In genomic region chr11:12390687-12391110, GRCh38 we compare ENCODE assay signal across 13 cellular contexts. TPM values are rescaled to one million over a fixed set of nuclear protein-coding genes. Genes with fewer than 3 reads are reported as not detected.
DNase-seq lines count a peak whose midpoint lies in the region; ATAC-seq, FAIRE-seq and TF ChIP-seq lines count a peak whose summit lies in the region.
"Had no signal": no experiment of that assay in that cellular context is flagged by ENCODE, and none has a peak within 500 bp of the region (broad histone marks: within the 10 kb centered on the region; RNA-seq: fewer than 3 reads in every experiment).

No MANE protein-coding gene starts in this region.

- dilution Hi-C loops in keratinocyte (cut with MboI; ENCODE audit: extremely low pct_ligation_motif_present, low sequenced_read_pairs): no loop called here

- H3K4me2 ChIP-seq in keratinocyte (ENCODE audit: control insufficient read depth, extremely low read depth, insufficient read depth, low read depth, low read length): peak overlapping the region; percentile 5

- H3K4me3 ChIP-seq in RWPE2 (ENCODE audit: severe bottlenecking): no peak overlapping the region
- H3K4me3 ChIP-seq in keratinocyte (ENCODE audit: control insufficient read depth in 2 of 3, extremely low read depth in 1 of 3, insufficient read depth in 2 of 3, low read depth in 1 of 3, low read length in 3 of 3): no peak overlapping the region
- no peak overlapping the region for H3K4me3 ChIP-seq in thoracic aorta

- no peak overlapping the region for H3K27ac Mint-ChIP-seq in naive thymus-derived CD8-positive, alpha-beta T cell
- H3K27ac Mint-ChIP-seq: activated CD4-positive, alpha-beta T cell treated with anti-CD3 and anti-CD28 coated beads for 36 hours; CD4-positive, alpha-beta T cell had no signal

- DNase-seq in NCI-H1694 (lab: John Stamatoyannopoulos, UW): peak; percentile 55
- no peak for DNase-seq in RWPE2 (ENCODE audit: low spot score)
- no peak for DNase-seq in keratinocyte (ENCODE audit: low read depth, low spot score)
- no peak for DNase-seq in thoracic aorta (ENCODE audit: low spot score)
- DNase-seq in naive thymus-derived CD8-positive, alpha-beta T cell: no peak
- no peak for DNase-seq in DMS53 treated with DMSO at 0.1 percent for 48 hours (lab: John Stamatoyannopoulos, UW; ENCODE audit: unreplicated experiment)
- DNase-seq in AML-193 (lab: John Stamatoyannopoulos, UW): no peak
- DNase-seq: activated CD4-positive, alpha-beta T cell treated with anti-CD3 and anti-CD28 coated beads for 36 hours; activated T-cell treated with anti-CD3 and anti-CD28 coated beads, Interleukin-2, amount 50 U/mL, for 4 hours; CD4-positive, alpha-beta T cell; stimulated activated CD4-positive, alpha-beta T cell treated with anti-CD3 and anti-CD28 coated beads, Interleukin-4, amount 100 ng/mL, for 1 hour; stimulated activated naive CD8-positive, alpha-beta T cell treated with anti-CD3 and anti-CD28 coated beads, Interleukin-15, Interleukin-2, amounts not matched to agents 100 U/mL and 50 U/mL, for 24 hours had no signal

- peak overlapping the region; percentile 58 for H3K9ac ChIP-seq in keratinocyte (ENCODE audit: control insufficient read depth, extremely low read depth, insufficient read depth, low read length)

- POLR2A ChIA-PET in naive thymus-derived CD8-positive, alpha-beta T cell (lab: Charles Lee): no interaction called here

- H3K27ac ChIP-seq in RWPE2 (ENCODE audit: poor library complexity, severe bottlenecking): peak overlapping the region; percentile 29
- H3K27ac ChIP-seq in keratinocyte (ENCODE audit: control insufficient read depth, insufficient read depth, low read length): peak overlapping the region; percentile 81
- peak overlapping the region; percentile 20 to 57 for H3K27ac ChIP-seq in thoracic aorta
- H3K27ac ChIP-seq: HL-60 had no signal

- H3K36me3 ChIP-seq in RWPE2 (ENCODE audit: low read depth) (0 out of 2 replicates have a peak, but pooled peaks cover 3% of the 10 kb centered on the region), keratinocyte (ENCODE audit: control insufficient read depth in 2 of 2, extremely low read depth in 1 of 2, insufficient read depth in 2 of 2, low read length in 2 of 2) (peaks cover 0 to 7% of the 10 kb centered on the region in 2 experiments), thoracic aorta (no peaks in the 10 kb centered on the region)

- H3K9me1 ChIP-seq in keratinocyte (ENCODE audit: control insufficient read depth, extremely low read depth, insufficient read depth, low read length): no peaks in the 10 kb centered on the region

- no peaks in the 10 kb centered on the region for H4K20me1 ChIP-seq in keratinocyte (ENCODE audit: control insufficient read depth, extremely low read depth, insufficient read depth, low read length)

- H3K36me3 Mint-ChIP-seq in naive thymus-derived CD8-positive, alpha-beta T cell: peaks cover 0 to 4% (median 0%) of the 10 kb centered on the region in 3 donors

- H3K27me3 ChIP-seq in RWPE2 (ENCODE audit: insufficient read depth, poor library complexity, severe bottlenecking): no peaks in the 10 kb centered on the region
- no peaks in the 10 kb centered on the region for H3K27me3 ChIP-seq in keratinocyte (ENCODE audit: control insufficient read depth, extremely low read depth, insufficient read depth, low read length)
- no peaks in the 10 kb centered on the region for H3K27me3 ChIP-seq in thoracic aorta (replicated peaks; ENCODE audit: insufficient read depth)

- peaks cover 36% of the 10 kb centered on the region for H3K79me2 ChIP-seq in keratinocyte (ENCODE audit: control insufficient read depth, insufficient read depth, low read length)

- no peak overlapping the region for H3K4me3 Mint-ChIP-seq in naive thymus-derived CD8-positive, alpha-beta T cell
- H3K4me3 Mint-ChIP-seq: activated CD4-positive, alpha-beta T cell treated with anti-CD3 and anti-CD28 coated beads for 36 hours; activated T-cell treated with anti-CD3 and anti-CD28 coated beads, Interleukin-2, amount 50 U/mL, for 4 hours; CD4-positive, alpha-beta T cell had no signal

- H3K9me3 ChIP-seq in RWPE2 (ENCODE audit: severe bottlenecking) (no peaks in the 10 kb centered on the region), keratinocyte (ENCODE audit: control insufficient read depth, low read depth, low read length) (no peaks in the 10 kb centered on the region), thoracic aorta (no peaks in the 10 kb centered on the region)

- H3K4me1 ChIP-seq in RWPE2 (ENCODE audit: insufficient read depth, poor library complexity, severe bottlenecking): peaks cover 27% of the 10 kb centered on the region
- peaks cover 47% of the 10 kb centered on the region for H3K4me1 ChIP-seq in keratinocyte (ENCODE audit: control insufficient read depth, extremely low read depth, insufficient read depth, low read length)
- H3K4me1 ChIP-seq in thoracic aorta (ENCODE audit: control insufficient read depth in 1 of 2, low read depth in 2 of 2): peaks cover 30 to 57% of the 10 kb centered on the region in 2 donors

- no peak overlapping the region for H2AFZ ChIP-seq in keratinocyte (ENCODE audit: control insufficient read depth, low read length)

- no peak for ATAC-seq in RWPE2 (ENCODE audit: low read depth)
- ATAC-seq in thoracic aorta (ENCODE audit: insufficient number of reproducible peaks, low FRiP score, low read depth): no peak
- no peak for ATAC-seq in naive thymus-derived CD8-positive, alpha-beta T cell
- ATAC-seq: activated T-cell treated with anti-CD3 and anti-CD28 coated beads, Interleukin-2, amount 50 U/mL, for 4 hours; stimulated activated naive CD8-positive, alpha-beta T cell treated with anti-CD3 and anti-CD28 coated beads, Interleukin-15, Interleukin-2, amounts not matched to agents 100 U/mL and 50 U/mL, for 24 hours had no signal

- no peaks in the 10 kb centered on the region for H3K4me1 Mint-ChIP-seq in naive thymus-derived CD8-positive, alpha-beta T cell
- H3K4me1 Mint-ChIP-seq: activated CD4-positive, alpha-beta T cell treated with anti-CD3 and anti-CD28 coated beads for 36 hours had no signal

- TF ChIP-seq CTCF in RWPE2 (IDR thresholded peaks at IDR 0.05; ENCODE audit: poor library complexity, severe bottlenecking): no peak
- no peak for TF ChIP-seq CTCF in keratinocyte (optimal IDR thresholded peaks at IDR 0.05 in 1 of 3, IDR thresholded peaks at IDR 0.05 in 1 of 3, conservative IDR thresholded peaks at IDR 0.05 in 1 of 3; ENCODE audit: extremely low read depth in 1 of 3, insufficient read depth in 2 of 3, low read length in 3 of 3)
- no peak for TF ChIP-seq CTCF in thoracic aorta (IDR thresholded peaks at IDR 0.05)

- peaks cover 0 to 8% (median 2%) of the 10 kb centered on the region in 9 donors for H3K9me3 Mint-ChIP-seq in naive thymus-derived CD8-positive, alpha-beta T cell
- H3K9me3 Mint-ChIP-seq: activated T-cell treated with anti-CD3 and anti-CD28 coated beads, Interleukin-2, amount 50 U/mL, for 4 hours; CD4-positive, alpha-beta T cell had no signal

- peaks cover 0 to 8% (median 1%) of the 10 kb centered on the region in 5 donors for H3K27me3 Mint-ChIP-seq in naive thymus-derived CD8-positive, alpha-beta T cell
- H3K27me3 Mint-ChIP-seq: activated CD4-positive, alpha-beta T cell treated with anti-CD3 and anti-CD28 coated beads for 36 hours had no signal

- FAIRE-seq in keratinocyte (lab: Jason Lieb, UNC): peak; percentile 13

RNA-seq across cellular contexts. Expression of gene PARVA, which starts 13.3 kb away (rescaled TPM):
- polyA plus RNA-seq in keratinocyte: 21.1 to 47.8 TPM (median 28.9 TPM) in 3 replicates
- 19.1 TPM for polyA plus RNA-seq in keratinocyte (2011; ENCODE audit: low read depth)
- 37.9 and 50.8 TPM in 2 replicates for polyA plus RNA-seq in keratinocyte (2011; cell fraction: cytosol; rRNA removed)
- polyA plus RNA-seq in keratinocyte (2011; cell fraction: nucleus; rRNA removed): 28.1 and 28.2 TPM in 2 replicates
- polyA plus RNA-seq in keratinocyte (2012; ENCODE audit: low replicate concordance): 18.1 and 37.9 TPM in 2 replicates
- 32.1 to 41.8 TPM (median 37.0 TPM) in 3 replicates for polyA minus RNA-seq in keratinocyte
- polyA minus RNA-seq in keratinocyte (2011; cell fraction: cytosol; rRNA and poly(A)+ RNA removed): 27.6 TPM
- 16.5 and 37.0 TPM in 2 replicates for polyA minus RNA-seq in keratinocyte (2011; cell fraction: nucleus; rRNA and poly(A)+ RNA removed)
- 10 to 100 TPM; 96.7 to 99.7 TPM for total RNA-seq in thoracic aorta
- total RNA-seq in naive thymus-derived CD8-positive, alpha-beta T cell: under 1 TPM; 0.19 to 0.44 TPM
- under 1 TPM in 1 of 3 donors, not detected in 2; 0.26 TPM for polyA plus RNA-seq in naive thymus-derived CD8-positive, alpha-beta T cell

Comparison
In these comparisons a context has a peak if more than half of its experiments do, and no peak if none do; other contexts are left out.
1. H3K27ac ChIP-seq: peak in every context shown above with its lines; median percentile 81 in keratinocyte; 38 in thoracic aorta; 29 in RWPE2.
2. RNA of gene PARVA, which starts 13.3 kb away (total RNA-seq): 96.7 to 99.7 TPM in thoracic aorta; 0.19 to 0.44 TPM in naive thymus-derived CD8-positive, alpha-beta T cell; every median in the first group is over 10 times any median in the second.